In genomic region chr11:35619754-35620640, GRCh38 we compare ENCODE assay signal across 1 cellular context.
TF ChIP-seq lines count a peak whose summit lies in the region.

No MANE protein-coding gene starts in this region.

TF ChIP-seq in H1, 55 proteins besides CTCF, POLR2A, EP300 and RAD21 (continued from another document):
- TF ChIP-seq SAP30 (IDR thresholded peaks at IDR 0.05; ENCODE audit: insufficient read depth, insufficient replicate concordance, low read length) (no peak), CBX5 (IDR thresholded peaks at IDR 0.05; ENCODE audit: low read depth, low read length) (no peak), EZH2 (IDR thresholded peaks at IDR 0.05; ENCODE audit: low read depth, low read length, severe bottlenecking) (peak; percentile 68), SIN3A (conservative IDR thresholded peaks at IDR 0.05 in 1 of 2, IDR thresholded peaks at IDR 0.05 in 1 of 2; ENCODE audit: low read depth in 1 of 2, low read length in 2 of 2) (0 out of 4 replicates have a peak, but pooled peaks of 1 of the 2 experiments have one; percentile 25), JUND (IDR thresholded peaks at IDR 0.05; ENCODE audit: low read length) (no peak), SUZ12 (IDR thresholded peaks at IDR 0.05; ENCODE audit: low read length) (peak; percentile 67; the same call in 1 of the 2 replicates), KDM5A (IDR thresholded peaks at IDR 0.05; ENCODE audit: low read length) (no peak), KDM4A (IDR thresholded peaks at IDR 0.05; ENCODE audit: low read depth, low read length, severe bottlenecking) (peak; percentile 81), BACH1 (IDR thresholded peaks at IDR 0.05; ENCODE audit: low read length) (0 out of 2 replicates have a peak, but pooled peaks have one; percentile 5), RBBP5 (IDR thresholded peaks at IDR 0.05; ENCODE audit: borderline replicate concordance, low read depth, low read length) (peak; percentile 29; the same call in 1 of the 2 replicates), ATF2 (IDR thresholded peaks at IDR 0.05; ENCODE audit: low read length) (peak; percentile 76; the same call in 1 of the 2 replicates), NRF1 (IDR thresholded peaks at IDR 0.05; ENCODE audit: low read depth, low read length) (no peak), ASH2L (IDR thresholded peaks at IDR 0.05; ENCODE audit: low read length) (peak; percentile 13), PHF8 (conservative IDR thresholded peaks at IDR 0.05; ENCODE audit: low read depth, low read length) (0 out of 2 replicates have a peak, but pooled peaks have one; percentile 11), USF2 (IDR thresholded peaks at IDR 0.05; ENCODE audit: low read length) (no peak)
- TF ChIP-seq, protein P1, sequence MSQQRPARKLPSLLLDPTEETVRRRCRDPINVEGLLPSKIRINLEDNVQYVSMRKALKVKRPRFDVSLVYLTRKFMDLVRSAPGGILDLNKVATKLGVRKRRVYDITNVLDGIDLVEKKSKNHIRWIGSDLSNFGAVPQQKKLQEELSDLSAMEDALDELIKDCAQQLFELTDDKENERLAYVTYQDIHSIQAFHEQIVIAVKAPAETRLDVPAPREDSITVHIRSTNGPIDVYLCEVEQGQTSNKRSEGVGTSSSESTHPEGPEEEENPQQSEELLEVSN (IDR thresholded peaks at IDR 0.05) = peak; percentile 50; the same call in 1 of the 2 replicates
